In the genomic region with DNA sequence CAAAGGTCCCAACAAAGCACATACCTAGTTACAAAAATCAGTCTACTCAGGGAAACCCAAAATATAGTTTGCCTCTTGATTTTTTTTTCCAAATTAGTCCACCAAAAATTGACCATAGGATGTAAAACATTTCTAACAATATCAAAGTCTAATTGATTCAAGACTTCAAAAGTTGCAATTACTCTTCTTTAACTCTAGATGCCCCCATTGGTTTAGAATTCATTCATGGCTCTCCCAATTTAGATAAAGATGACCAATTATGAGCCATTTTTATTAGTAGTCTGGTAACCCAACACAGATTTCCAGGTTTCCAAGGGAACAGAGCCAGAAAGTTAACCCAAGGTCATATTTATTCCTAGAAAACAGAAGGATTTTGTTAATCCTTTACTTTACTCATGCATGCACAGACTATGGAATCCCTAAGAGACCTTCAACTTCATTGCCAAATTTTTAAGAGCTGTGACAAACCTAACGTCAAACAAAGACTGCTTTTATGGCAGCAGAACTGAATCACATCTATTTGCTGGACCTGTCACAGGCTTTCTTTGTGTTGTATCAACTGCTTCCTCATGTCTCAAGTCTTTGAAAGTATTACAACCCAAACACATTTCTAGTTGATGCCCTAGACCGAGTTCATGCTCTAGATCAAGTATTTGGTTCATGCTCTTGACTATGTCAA, we compare ENCODE assay signal across 10 cellular contexts. TPM values are rescaled to one million over a fixed set of nuclear protein-coding genes. Genes with fewer than 3 reads are reported as not detected.
A peak's percentile ranks its signal among the peaks of the same experiment; 100 is the strongest.
DNase-seq lines count a peak whose midpoint lies in the region; ATAC-seq and TF ChIP-seq lines count a peak whose summit lies in the region.
"Had no signal": no experiment of that assay in that cellular context is flagged by ENCODE, and none has a peak within 500 bp of the region (broad histone marks: within the 10 kb centered on the region; RNA-seq: fewer than 3 reads in every experiment).

No MANE protein-coding gene starts in this region.

- peaks cover 12% of the 10 kb centered on the region; the same call in 1 of the 2 replicates for H4K20me1 ChIP-seq in OCI-LY3 (ENCODE audit: insufficient read depth, low read length)

- H3K4me2 ChIP-seq in OCI-LY3 (ENCODE audit: low read length): no peak overlapping the region

- DNase-seq in GM06990 (ENCODE audit: extremely low read depth, insufficient read length): no peak
- DNase-seq in foreskin keratinocyte: no peak
- DNase-seq in hepatic stellate cell (ENCODE audit: low spot score): no peak
- DNase-seq: NCI-H774 had no signal

- no peaks in the 10 kb centered on the region for H3K79me2 ChIP-seq in OCI-LY3 (ENCODE audit: low read length)

- H3K9me3 ChIP-seq in OCI-LY3 (ENCODE audit: insufficient read depth, low read length): no peaks in the 10 kb centered on the region

- H3K27ac ChIP-seq in 22Rv1: no peak overlapping the region
- H3K27ac ChIP-seq in OCI-LY3 (ENCODE audit: low read length): no peak overlapping the region
- H3K27ac ChIP-seq in foreskin keratinocyte: no peak overlapping the region

- H3K27me3 ChIP-seq in GM06990 (replicated peaks; ENCODE audit: control insufficient read depth, insufficient read depth, low read length): no peaks in the 10 kb centered on the region; the same call in 1 of the 2 replicates
- H3K27me3 ChIP-seq in OCI-LY3 (ENCODE audit: low read depth, low read length): peaks cover 31% of the 10 kb centered on the region
- H3K27me3 ChIP-seq in foreskin keratinocyte: peaks cover 21% of the 10 kb centered on the region

- TF ChIP-seq CTCF in 22Rv1 (IDR thresholded peaks at IDR 0.05) (peak; percentile 47), GM06990 (IDR thresholded peaks at IDR 0.05; ENCODE audit: insufficient read depth, low read length, poor library complexity, severe bottlenecking) (peak; percentile 32), OCI-LY3 (IDR thresholded peaks at IDR 0.05; ENCODE audit: low read depth, low read length) (peak; percentile 60), foreskin keratinocyte (conservative IDR thresholded peaks at IDR 0.05) (peak; percentile 61)

- H3K4me3 ChIP-seq in GM06990 (replicated peaks; ENCODE audit: low read depth, low read length): no peak overlapping the region
- H3K4me3 ChIP-seq in OCI-LY3 (ENCODE audit: low read length): no peak overlapping the region

- no peak overlapping the region for H2AFZ ChIP-seq in OCI-LY3 (ENCODE audit: low read depth, low read length)

- ATAC-seq in foreskin keratinocyte (no peak), HG03378 (IDR thresholded peaks at IDR 0.05; ENCODE audit: unreplicated experiment) (no peak), HG02798 (IDR thresholded peaks at IDR 0.05; ENCODE audit: poor library complexity, unreplicated experiment) (no peak), GM21526 (IDR thresholded peaks at IDR 0.05; ENCODE audit: low FRiP score, unreplicated experiment) (no peak)

- no peaks in the 10 kb centered on the region for H3K36me3 ChIP-seq in GM06990 (ENCODE audit: control insufficient read depth, insufficient read depth, low read length)
- no peaks in the 10 kb centered on the region for H3K36me3 ChIP-seq in OCI-LY3 (replicated peaks; ENCODE audit: low read depth, low read length)

- no peak overlapping the region for H3K9ac ChIP-seq in OCI-LY3 (ENCODE audit: low read length)

- H3K4me1 ChIP-seq in OCI-LY3 (ENCODE audit: low read length): no peaks in the 10 kb centered on the region
- H3K4me1 ChIP-seq in foreskin keratinocyte: no peaks in the 10 kb centered on the region

RNA-seq across cellular contexts. Expression of gene C22orf42, which starts 55.3 kb away (rescaled TPM):
- total RNA-seq in foreskin keratinocyte: not detected in 2 replicates
- not detected in 2 replicates for polyA plus RNA-seq in foreskin keratinocyte
- total RNA-seq: urinary bladder had no signal
- polyA plus RNA-seq: urinary bladder had no signal
